Comparison of ENCODE assay signal across 8 cellular contexts in genomic region chr2:237723613-237724012, GRCh38.
DNase-seq lines count a peak whose midpoint lies in the region; ATAC-seq and TF ChIP-seq lines count a peak whose summit lies in the region.

No MANE protein-coding gene starts in this region.

- H3K9me3 Mint-ChIP-seq in osteocyte (ENCODE audit: unreplicated experiment), result no peaks in the 10 kb centered on the region

- DNase-seq in COLO668 (lab: John Stamatoyannopoulos, UW; ENCODE audit: unreplicated experiment) (peak; percentile 81), NCI-H524 treated with DMSO at 0.1 percent for 48 hours (lab: John Stamatoyannopoulos, UW) (peak; percentile 18), dermis blood vessel endothelial cell (peak; percentile 57), osteocyte (ENCODE audit: extremely low spot score, unreplicated experiment) (peak; percentile 67), pons (ENCODE audit: low spot score) (no peak), kidney glomerular epithelial cell (lab: John Stamatoyannopoulos, UW) (no peak)

- ATAC-seq in GM21529 (IDR thresholded peaks at IDR 0.05; ENCODE audit: unreplicated experiment) (peak; percentile 61), HG03159 (IDR thresholded peaks at IDR 0.05; ENCODE audit: unreplicated experiment) (no peak)

- peaks cover 8% of the 10 kb centered on the region for H3K36me3 Mint-ChIP-seq in osteocyte (ENCODE audit: unreplicated experiment)

- no peak for TF ChIP-seq CTCF in osteocyte (IDR thresholded peaks at IDR 0.05)

- no peaks in the 10 kb centered on the region for H3K27me3 Mint-ChIP-seq in osteocyte (ENCODE audit: unreplicated experiment)

- peak overlapping the region; percentile 59 for H3K27ac Mint-ChIP-seq in osteocyte (ENCODE audit: unreplicated experiment)

- peaks cover 67% of the 10 kb centered on the region for H3K4me1 Mint-ChIP-seq in osteocyte (ENCODE audit: unreplicated experiment)

- no peak overlapping the region for H3K4me3 Mint-ChIP-seq in osteocyte (ENCODE audit: unreplicated experiment)

Comparison
In these comparisons a context has a peak if more than half of its experiments do, and no peak if none do; other contexts are left out.
1. DNase-seq: peak in COLO668 (single experiment), NCI-H524 treated with DMSO at 0.1 percent for 48 hours (single experiment), dermis blood vessel endothelial cell (single experiment) and osteocyte (single experiment); none in pons (single experiment) and kidney glomerular epithelial cell (single experiment).